In genomic region chr19:340620-341385, GRCh38 we compare ENCODE assay signal across 11 cellular contexts. TPM values are rescaled to one million over a fixed set of nuclear protein-coding genes. Genes with fewer than 3 reads are reported as not detected.
A peak's percentile ranks its signal among the peaks of the same experiment; 100 is the strongest.
DNase-seq lines count a peak whose midpoint lies in the region; ATAC-seq and TF ChIP-seq lines count a peak whose summit lies in the region.
"Had no signal": no experiment of that assay in that cellular context is flagged by ENCODE, and none has a peak within 500 bp of the region (broad histone marks: within the 10 kb centered on the region; RNA-seq: fewer than 3 reads in every experiment).

No MANE protein-coding gene starts in this region.

- peak overlapping the region; percentile 98 for H3K4me3 ChIP-seq in coronary artery
- no peak overlapping the region for H3K4me3 ChIP-seq in neural progenitor cell
- H3K4me3 ChIP-seq: mucosa of descending colon had no signal

- no peaks in the 10 kb centered on the region for H3K27me3 Mint-ChIP-seq in natural killer cell (ENCODE audit: low read depth in 2 of 2)
- peaks cover under 1 to 6% of the 10 kb centered on the region in 2 donors for H3K27me3 Mint-ChIP-seq in natural killer cell treated with Interleukin-12 subunit alpha and Interleukin-12 subunit beta and Interleukin-15 and Interleukin-18, amount 100 ng/mL, for 72 hours
- peaks cover 3% of the 10 kb centered on the region for H3K27me3 Mint-ChIP-seq in neural progenitor cell (ENCODE audit: insufficient read depth, low read depth)
- H3K27me3 Mint-ChIP-seq in T-helper 2 cell treated with Interferon-gamma antibody and Interleukin-4, amounts not matched to agents 5 μg/mL and 100 μg/mL, for 36 hours (ENCODE audit: low read depth), result peaks cover 6% of the 10 kb centered on the region

- H3K4me3 Mint-ChIP-seq in natural killer cell (peak overlapping the region; percentile 59), neural progenitor cell (peak overlapping the region; percentile 63)
- no peak overlapping the region for H3K4me3 Mint-ChIP-seq in natural killer cell treated with Interleukin-12 subunit alpha and Interleukin-12 subunit beta and Interleukin-15 and Interleukin-18, amount 100 ng/mL, for 72 hours
- H3K4me3 Mint-ChIP-seq in T-helper 2 cell treated with Interferon-gamma antibody and Interleukin-4, amounts not matched to agents 5 μg/mL and 100 μg/mL, for 36 hours, result no peak overlapping the region

- peaks cover 9% of the 10 kb centered on the region for H3K4me1 ChIP-seq in neural progenitor cell

- DNase-seq in natural killer cell (no peak), coronary artery (ENCODE audit: low spot score) (no peak), neural progenitor cell (ENCODE audit: low spot score) (no peak), HuH-7.5 (ENCODE audit: low spot score) (no peak), NCI-H2107 (lab: John Stamatoyannopoulos, UW) (no peak)
- no peak for DNase-seq in natural killer cell treated with Interleukin-12 subunit alpha and Interleukin-12 subunit beta and Interleukin-15 and Interleukin-18, amount 100 ng/mL, for 72 hours (ENCODE audit: low spot score)
- DNase-seq in T-helper 2 cell treated with Interferon-gamma antibody and Interleukin-4, amounts not matched to agents 5 μg/mL and 100 μg/mL, for 36 hours (ENCODE audit: low spot score), result no peak
- DNase-seq: NCI-H2029, upper lobe of right lung had no signal

- no peaks in the 10 kb centered on the region for H3K9me3 ChIP-seq in neural progenitor cell (ENCODE audit: low read depth)
- H3K9me3 ChIP-seq: mucosa of descending colon, upper lobe of right lung had no signal

- no peak for TF ChIP-seq CTCF in natural killer cell (IDR thresholded peaks at IDR 0.05)
- no peak for TF ChIP-seq CTCF in coronary artery (IDR thresholded peaks at IDR 0.05)
- no peak for TF ChIP-seq CTCF in neural progenitor cell (IDR thresholded peaks at IDR 0.05)

- H3K27ac ChIP-seq in coronary artery (no peak overlapping the region), neural progenitor cell (no peak overlapping the region)
- H3K27ac ChIP-seq: upper lobe of right lung had no signal

- H2AFZ ChIP-seq in neural progenitor cell (replicated peaks), result no peak overlapping the region

- no peaks in the 10 kb centered on the region for H3K9me3 Mint-ChIP-seq in natural killer cell
- H3K9me3 Mint-ChIP-seq in natural killer cell treated with Interleukin-12 subunit alpha and Interleukin-12 subunit beta and Interleukin-15 and Interleukin-18, amount 100 ng/mL, for 72 hours, result no peaks in the 10 kb centered on the region
- H3K9me3 Mint-ChIP-seq in neural progenitor cell, result peaks cover 40% of the 10 kb centered on the region
- no peaks in the 10 kb centered on the region for H3K9me3 Mint-ChIP-seq in T-helper 2 cell treated with Interferon-gamma antibody and Interleukin-4, amounts not matched to agents 5 μg/mL and 100 μg/mL, for 36 hours

- H3K4me1 Mint-ChIP-seq in natural killer cell (peaks cover 61 to 66% of the 10 kb centered on the region in 2 donors), neural progenitor cell (peaks cover 27% of the 10 kb centered on the region)
- peaks cover 51 to 57% of the 10 kb centered on the region in 2 donors for H3K4me1 Mint-ChIP-seq in natural killer cell treated with Interleukin-12 subunit alpha and Interleukin-12 subunit beta and Interleukin-15 and Interleukin-18, amount 100 ng/mL, for 72 hours (ENCODE audit: low read depth in 2 of 2)
- H3K4me1 Mint-ChIP-seq in T-helper 2 cell treated with Interferon-gamma antibody and Interleukin-4, amounts not matched to agents 5 μg/mL and 100 μg/mL, for 36 hours (ENCODE audit: low read depth), result peaks cover 42% of the 10 kb centered on the region

- intact Hi-C loops in natural killer cell (cut with micrococcal nuclease), result no loop called here

- H4K20me1 ChIP-seq in neural progenitor cell (ENCODE audit: low read depth), result peaks cover 69% of the 10 kb centered on the region

- ATAC-seq in natural killer cell, result no peak
- ATAC-seq in natural killer cell treated with Interleukin-12 subunit alpha and Interleukin-12 subunit beta and Interleukin-15 and Interleukin-18, amount 100 ng/mL, for 72 hours, result no peak
- no peak for ATAC-seq in GM19395 (IDR thresholded peaks at IDR 0.05; ENCODE audit: unreplicated experiment)
- ATAC-seq: mucosa of descending colon, upper lobe of right lung had no signal

- H3K36me3 ChIP-seq in neural progenitor cell, result no peaks in the 10 kb centered on the region

- peak overlapping the region in 1 of 2 donors; percentile 21 for H3K27ac Mint-ChIP-seq in natural killer cell
- no peak overlapping the region for H3K27ac Mint-ChIP-seq in natural killer cell treated with Interleukin-12 subunit alpha and Interleukin-12 subunit beta and Interleukin-15 and Interleukin-18, amount 100 ng/mL, for 72 hours
- no peak overlapping the region for H3K27ac Mint-ChIP-seq in neural progenitor cell
- H3K27ac Mint-ChIP-seq in T-helper 2 cell treated with Interferon-gamma antibody and Interleukin-4, amounts not matched to agents 5 μg/mL and 100 μg/mL, for 36 hours, result no peak overlapping the region

- H3K36me3 Mint-ChIP-seq in natural killer cell (no peaks in the 10 kb centered on the region), neural progenitor cell (peaks cover 59% of the 10 kb centered on the region)
- H3K36me3 Mint-ChIP-seq in natural killer cell treated with Interleukin-12 subunit alpha and Interleukin-12 subunit beta and Interleukin-15 and Interleukin-18, amount 100 ng/mL, for 72 hours, result no peaks in the 10 kb centered on the region
- H3K36me3 Mint-ChIP-seq in T-helper 2 cell treated with Interferon-gamma antibody and Interleukin-4, amounts not matched to agents 5 μg/mL and 100 μg/mL, for 36 hours (ENCODE audit: low read depth), result peaks cover 41% of the 10 kb centered on the region

- peaks cover 84% of the 10 kb centered on the region for H3K79me2 ChIP-seq in neural progenitor cell (ENCODE audit: low read depth)

- no peak overlapping the region for H3K4me2 ChIP-seq in neural progenitor cell

- no peaks in the 10 kb centered on the region for H3F3A ChIP-seq in neural progenitor cell (ENCODE audit: low read depth)

- H3K27me3 ChIP-seq in neural progenitor cell, result peaks cover 9% of the 10 kb centered on the region
- H3K27me3 ChIP-seq: upper lobe of right lung had no signal

- H3K9ac ChIP-seq in neural progenitor cell, result no peak overlapping the region

RNA-seq across cellular contexts. Expression of gene MIER2, which starts 3.8 kb away (rescaled TPM):
- total RNA-seq in natural killer cell (10 to 100 TPM; 14.8 to 17.7 (median 15.4) TPM), neural progenitor cell (ENCODE audit: low replicate concordance) (12.9 and 20.6 TPM in 2 replicates)
- 10 to 100 TPM; 26.2 to 39.4 TPM for total RNA-seq in natural killer cell treated with Interleukin-12 subunit alpha and Interleukin-12 subunit beta and Interleukin-15 and Interleukin-18, amount 100 ng/mL, for 72 hours

RNA-seq across cellular contexts. Expression of gene PLPP2, which starts 49.6 kb away (rescaled TPM):
- total RNA-seq in natural killer cell, result 1 to 10 TPM in 2 of 3 donors, under 1 TPM in 1; 0.85 to 6.2 (median 1.0) TPM
- total RNA-seq in natural killer cell treated with Interleukin-12 subunit alpha and Interleukin-12 subunit beta and Interleukin-15 and Interleukin-18, amount 100 ng/mL, for 72 hours, result under 1 TPM in 1 of 2 donors, not detected in 1; 0.05 TPM
- 2.5 TPM in 1 of 2 replicates, not detected in the other for total RNA-seq in neural progenitor cell (ENCODE audit: low replicate concordance)

Comparison
In these comparisons a context has a peak if more than half of its experiments do, and no peak if none do; other contexts are left out.
1. H3K4me3 Mint-ChIP-seq: peak in natural killer cell (single experiment) and neural progenitor cell (single experiment); none in natural killer cell treated with Interleukin-12 subunit alpha and Interleukin-12 subunit beta and Interleukin-15 and Interleukin-18, amount 100 ng/mL, for 72 hours (single experiment) and T-helper 2 cell treated with Interferon-gamma antibody and Interleukin-4, amounts not matched to agents 5 μg/mL and 100 μg/mL, for 36 hours (single experiment).